9 cellular contexts compared by ENCODE assay signal in the genomic region with DNA sequence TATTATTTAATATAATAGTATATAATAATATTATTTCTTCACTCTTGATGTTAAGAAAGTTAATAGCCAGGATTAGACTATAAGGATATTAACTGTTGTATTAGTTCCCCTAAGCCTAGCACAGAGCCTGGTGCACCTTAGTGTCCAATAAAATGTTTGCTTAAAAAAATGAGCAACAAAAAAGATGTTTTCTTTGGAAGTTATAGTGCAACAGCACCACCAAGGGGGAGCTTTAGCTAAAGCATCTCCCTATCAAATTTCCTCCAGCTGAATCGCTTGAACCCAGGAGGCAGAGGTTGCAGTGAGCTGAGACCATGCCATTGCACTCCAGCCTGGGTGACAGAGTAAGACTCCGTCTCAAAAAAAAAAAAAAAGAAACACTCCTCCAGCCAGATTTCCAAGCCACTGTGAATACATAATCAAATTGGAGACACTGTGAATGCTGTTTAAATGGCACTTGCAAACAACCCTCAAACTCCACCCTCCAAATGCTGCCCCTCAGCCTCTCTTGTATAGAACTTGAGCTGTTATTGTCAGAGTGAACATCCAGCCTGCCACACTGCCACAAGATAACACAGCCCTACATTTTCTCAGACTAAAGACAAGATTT.
A peak's percentile ranks its signal among the peaks of the same experiment; 100 is the strongest.
DNase-seq lines count a peak whose midpoint lies in the region; ATAC-seq and TF ChIP-seq lines count a peak whose summit lies in the region.
"Had no signal": no experiment of that assay in that cellular context is flagged by ENCODE, and none has a peak within 500 bp of the region (broad histone marks: within the 10 kb centered on the region; RNA-seq: fewer than 3 reads in every experiment).

No MANE protein-coding gene starts in this region.

- H3K4me1 ChIP-seq in colonic mucosa (no peaks in the 10 kb centered on the region), osteoblast (ENCODE audit: insufficient read depth, low read length) (no peaks in the 10 kb centered on the region)

- H2AFZ ChIP-seq in osteoblast (ENCODE audit: low read length), result no peak overlapping the region

- DNase-seq in NOMO-1 (lab: John Stamatoyannopoulos, UW; ENCODE audit: unreplicated experiment in 2 of 2) (peak; percentile 26 to 47), NOMO-1 treated with dmso at 0.1 percent for 144 hours (lab: John Stamatoyannopoulos, UW; ENCODE audit: unreplicated experiment) (no peak), NCI-H146 (lab: John Stamatoyannopoulos, UW) (peak; percentile 46), colonic mucosa (no peak), osteoblast (ENCODE audit: insufficient read length, low spot score, missing footprints) (no peak)
- no peak for DNase-seq in stimulated activated CD4-positive, alpha-beta T cell treated with anti-CD3 and anti-CD28 coated beads, Interleukin-4, amount 100 ng/mL, for 24 hours

- H3K79me2 ChIP-seq in osteoblast (ENCODE audit: insufficient read depth, low read length), result no peaks in the 10 kb centered on the region

- H4K20me1 ChIP-seq in osteoblast (ENCODE audit: insufficient read depth, low read length), result no peaks in the 10 kb centered on the region

- no peak overlapping the region for H3K9ac ChIP-seq in colonic mucosa (ENCODE audit: low read depth in 2 of 2, low read length in 2 of 2)

- H3K27ac ChIP-seq in colonic mucosa, result no peak overlapping the region
- no peak overlapping the region for H3K27ac ChIP-seq in osteoblast (ENCODE audit: low read depth, low read length)
- H3K27ac ChIP-seq: skin epidermis had no signal

- H3K4me3 ChIP-seq in colonic mucosa (no peak overlapping the region), osteoblast (ENCODE audit: insufficient read depth, low read length) (no peak overlapping the region)
- H3K4me3 ChIP-seq: skin epidermis had no signal

- H3K4me2 ChIP-seq in osteoblast (ENCODE audit: insufficient read depth, low read length), result no peak overlapping the region

- H3K9me3 ChIP-seq in colonic mucosa (no peaks in the 10 kb centered on the region), osteoblast (ENCODE audit: low read depth, low read length) (no peaks in the 10 kb centered on the region)

- no peak for ATAC-seq in GM18867 (IDR thresholded peaks at IDR 0.05; ENCODE audit: unreplicated experiment)
- no peak for ATAC-seq in HG03442 (IDR thresholded peaks at IDR 0.05; ENCODE audit: unreplicated experiment)

- no peaks in the 10 kb centered on the region for H3K27me3 ChIP-seq in colonic mucosa
- no peaks in the 10 kb centered on the region for H3K27me3 ChIP-seq in osteoblast (ENCODE audit: insufficient read depth, low read length)

- no peaks in the 10 kb centered on the region for H3K36me3 ChIP-seq in colonic mucosa
- no peaks in the 10 kb centered on the region for H3K36me3 ChIP-seq in osteoblast (ENCODE audit: insufficient read depth, low read length)

- TF ChIP-seq CTCF in colonic mucosa (IDR thresholded peaks at IDR 0.05), result peak; percentile 35
- peak; percentile 62 for TF ChIP-seq CTCF in osteoblast (IDR thresholded peaks at IDR 0.05; ENCODE audit: extremely low read depth, low read depth, low read length)

- intact Hi-C loops in colonic mucosa (cut with DNase I), result loop anchor here (5.0 to 10.0 kb wide), 2 partner anchors 214 to 561 kb away; no protein-coding TSS in a partner anchor

Comparison
In these comparisons a context has a peak if more than half of its experiments do, and no peak if none do; other contexts are left out.
1. DNase-seq: peak in NOMO-1 (2 of 2) and NCI-H146 (single experiment); none in NOMO-1 treated with dmso at 0.1 percent for 144 hours (single experiment), colonic mucosa (single experiment), osteoblast (single experiment) and stimulated activated CD4-positive, alpha-beta T cell treated with anti-CD3 and anti-CD28 coated beads, Interleukin-4, amount 100 ng/mL, for 24 hours (single experiment).